In genomic region chr3:68972358-68972979, GRCh38 we compare ENCODE assay signal across 8 cellular contexts. TPM values are rescaled to one million over a fixed set of nuclear protein-coding genes. Genes with fewer than 3 reads are reported as not detected.
DNase-seq lines count a peak whose midpoint lies in the region; ATAC-seq and TF ChIP-seq lines count a peak whose summit lies in the region.

No MANE protein-coding gene starts in this region.

- H3K36me3 ChIP-seq in prostate gland = no peaks in the 10 kb centered on the region

- 34% methylated on average over 11 of the region's 11 CpGs for WGBS in prostate gland

- intact Hi-C loops in prostate gland (cut with DNase I) = no loop called here

- no peak for TF ChIP-seq POLR2A in prostate gland (IDR thresholded peaks at IDR 0.05)

- TF ChIP-seq CTCF in AG09319 (IDR thresholded peaks at IDR 0.05; ENCODE audit: low read depth, low read length) (peak; percentile 77), prostate gland (IDR thresholded peaks at IDR 0.05) (peak in 3 of 4 experiments; percentile 55 to 60 (median 59))

- peak; percentile 71 for ATAC-seq in GM18508 (IDR thresholded peaks at IDR 0.05; ENCODE audit: insufficient read depth, unreplicated experiment)
- peak; percentile 79 for ATAC-seq in HG03159 (IDR thresholded peaks at IDR 0.05; ENCODE audit: unreplicated experiment)
- no peak for ATAC-seq in HG03045 (IDR thresholded peaks at IDR 0.05; ENCODE audit: unreplicated experiment)

- DNase-seq in AG09319 (ENCODE audit: extremely low read depth, low read depth) (peak; percentile 8), NCI-H774 (lab: John Stamatoyannopoulos, UW) (peak; percentile 38), glomerular visceral epithelial cell (ENCODE audit: extremely low spot score) (peak; percentile 56), prostate gland (ENCODE audit: low spot score) (peak; percentile 23)
- DNase-seq in activated T-cell treated with anti-CD3 and anti-CD28 coated beads, Interleukin-2, amount 50 U/mL, for 48 hours = peak; percentile 57 to 65

- H3K4me1 ChIP-seq in prostate gland (replicated peaks) = no peaks in the 10 kb centered on the region

- H3K27ac ChIP-seq in prostate gland = no peak overlapping the region

- H3K9me3 ChIP-seq in prostate gland = no peaks in the 10 kb centered on the region

- H3K4me3 ChIP-seq in prostate gland = no peak overlapping the region

- H3K27me3 ChIP-seq in prostate gland (replicated peaks; ENCODE audit: insufficient read depth) = no peaks in the 10 kb centered on the region

RNA-seq across cellular contexts. Expression of gene TAFA4, which starts 40.1 kb away (rescaled TPM):
- 1 to 10 TPM in 1 of 2 donors, under 1 TPM in 1; 0.28 to 1.9 TPM for total RNA-seq in prostate gland

RNA-seq across cellular contexts. Expression of gene EOGT, which starts 41.0 kb away (rescaled TPM):
- total RNA-seq in prostate gland = 10 to 100 TPM; 40.4 to 42.8 TPM

Comparison
In these comparisons a context has a peak if more than half of its experiments do, and no peak if none do; other contexts are left out.
1. DNase-seq: peak in every context shown above with its lines; median percentile 61 in activated T-cell treated with anti-CD3 and anti-CD28 coated beads, Interleukin-2, amount 50 U/mL, for 48 hours; 56 in glomerular visceral epithelial cell; 38 in NCI-H774; 23 in prostate gland; 8 in AG09319.